In the genomic region with DNA sequence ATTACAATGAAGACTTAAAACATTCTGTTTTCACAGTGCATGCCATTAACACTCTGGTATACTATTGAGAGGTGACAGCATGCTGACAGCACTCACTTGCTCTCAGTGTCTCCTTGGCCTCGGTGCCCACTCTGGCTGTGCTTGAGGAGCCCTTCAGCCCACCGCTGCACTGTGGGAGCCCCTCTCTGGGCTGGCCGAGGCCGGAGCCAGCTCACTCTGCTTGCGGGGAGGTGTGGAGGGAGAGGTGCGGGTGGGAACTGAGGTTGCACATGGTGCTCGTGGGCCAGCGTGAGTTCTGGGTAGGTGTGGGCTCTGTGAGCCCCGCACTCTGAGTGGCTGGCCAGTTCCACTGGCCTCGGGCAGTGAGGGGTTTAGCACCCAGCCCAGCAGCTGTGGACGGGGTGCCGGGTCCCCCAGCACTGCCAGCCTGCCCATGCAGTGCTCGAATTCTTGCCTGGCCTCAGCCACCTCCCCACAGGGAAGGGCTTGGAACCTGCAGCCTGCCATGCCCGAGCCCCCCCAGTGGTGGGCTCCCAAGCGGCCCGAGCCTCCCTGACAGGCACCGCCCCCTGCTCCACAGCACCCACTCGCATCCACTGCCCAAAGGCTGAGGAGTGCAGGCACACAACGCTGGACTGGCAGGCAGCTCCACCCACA, we compare ENCODE assay signal across 11 cellular contexts.
"Had no signal": no experiment of that assay in that cellular context is flagged by ENCODE, and none has a peak within 500 bp of the region (broad histone marks: within the 10 kb centered on the region; RNA-seq: fewer than 3 reads in every experiment).

No MANE protein-coding gene starts in this region.

- H3K9me3 ChIP-seq: HAP-1 had no signal

- H3K4me3 ChIP-seq: GM23248, GM23338, HAP-1 had no signal

- H3K36me3 ChIP-seq: HAP-1 had no signal

- H3K9me3 Mint-ChIP-seq: HFFc6 had no signal

- H3K4me1 Mint-ChIP-seq: GM23338, H9 had no signal

- FAIRE-seq: H1, H54 had no signal

- H3K27ac Mint-ChIP-seq: GM23338, H9, HFFc6 had no signal

- ATAC-seq: GM23338, HCT116 had no signal

- H3K9ac ChIP-seq: GM23248 had no signal

- H3K27ac ChIP-seq: GM23248 had no signal

- DNase-seq: GM23248, GOT3, H7, H9, HCEC 1CT, HFFc6 had no signal

- H3K4me3 Mint-ChIP-seq: GM23338, H9, HFFc6 had no signal

- H3K4me1 ChIP-seq: HAP-1 had no signal
